ENCODE assay signal across 1 cellular context in the genomic region with DNA sequence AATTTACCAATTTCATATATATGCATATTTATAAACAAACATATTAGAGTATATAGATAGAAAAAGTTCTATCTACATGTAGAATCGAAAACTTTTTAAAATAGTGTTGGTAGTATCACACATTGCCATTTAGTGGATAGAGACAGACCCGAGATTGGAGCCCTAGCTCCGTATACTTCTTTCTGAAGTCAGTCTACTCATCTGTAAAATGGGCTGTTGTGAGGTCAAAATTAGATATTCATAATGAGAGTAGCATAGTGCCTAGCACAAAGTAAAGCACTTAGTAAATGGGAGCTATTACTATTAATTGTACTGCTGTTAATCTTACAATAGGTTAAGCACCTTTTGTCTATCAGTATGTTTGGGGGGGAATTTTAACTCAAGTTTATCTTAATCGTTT.
TF ChIP-seq lines count a peak whose summit lies in the region.

No MANE protein-coding gene starts in this region.

TF ChIP-seq in K562, 482 proteins besides CTCF, POLR2A, EP300 and RAD21:
- TF ChIP-seq SNIP1 (IDR thresholded peaks at IDR 0.05; ENCODE audit: low read depth): no peak
- TF ChIP-seq FOXK1 (CRISPR knock-in tag; IDR thresholded peaks at IDR 0.05; ENCODE audit: borderline replicate concordance): no peak
- TF ChIP-seq RCOR1 (IDR thresholded peaks at IDR 0.05; ENCODE audit: borderline replicate concordance in 1 of 2, low read depth in 2 of 2, low read length in 2 of 2): 0 out of 4 replicates have a peak, but pooled peaks of 1 of the 2 experiments have one; percentile 13
- TF ChIP-seq KDM1A (IDR thresholded peaks at IDR 0.05): peak; percentile 62 to 73; a peak in 3 of 4 replicates
- peak; percentile 87 for TF ChIP-seq ADNP (tag; IDR thresholded peaks at IDR 0.05)
- peak; percentile 90 for TF ChIP-seq BCOR (IDR thresholded peaks at IDR 0.05)
- TF ChIP-seq RBM25 (IDR thresholded peaks at IDR 0.05; ENCODE audit: low read depth, low read length, severe bottlenecking): peak; percentile 91
- peak; percentile 46 for TF ChIP-seq CHD4 (IDR thresholded peaks at IDR 0.05; ENCODE audit: insufficient read depth, insufficient replicate concordance, low read depth, low read length, poor library complexity, severe bottlenecking)
